7 cellular contexts compared by ENCODE assay signal in genomic region chr2:29115797-29116781, GRCh38. TPM values are rescaled to one million over a fixed set of nuclear protein-coding genes. Genes with fewer than 3 reads are reported as not detected.
DNase-seq lines count a peak whose midpoint lies in the region; ATAC-seq and TF ChIP-seq lines count a peak whose summit lies in the region.

No MANE protein-coding gene starts in this region.

- H3K27me3 ChIP-seq in stomach, result peaks cover 0 to 19% (median 3%) of the 10 kb centered on the region in 3 donors

- 9 to 25% (median 12%) methylated on average over 19 to 53 of the region's 53 CpGs for WGBS in stomach, 5 donors

- no peaks in the 10 kb centered on the region for H3K9me2 ChIP-seq in OCI-LY7 (ENCODE audit: insufficient read depth, low read length)

- H3K27ac ChIP-seq in OCI-LY7 (ENCODE audit: low read depth, low read length, poor library complexity, severe bottlenecking) (no peak overlapping the region), stomach (peak overlapping the region; percentile 60 to 94 (median 90))

- TF ChIP-seq EP300 in stomach (IDR thresholded peaks at IDR 0.05), result no peak

- H4K20me1 ChIP-seq in OCI-LY7 (ENCODE audit: insufficient read depth, low read length), result no peaks in the 10 kb centered on the region

- H3K36me3 Mint-ChIP-seq in activated T-helper 2 cell treated with anti-CD3 and anti-CD28 coated beads, Interferon-gamma antibody, Interleukin-2, Interleukin-4, amounts not matched to agents 10 μg/mL and 5 μg/mL and 100 μg/mL, durations not matched to agents 14 hours and 24 hours and 36 hours (ENCODE audit: low read depth), result peaks cover 13% of the 10 kb centered on the region
- no peaks in the 10 kb centered on the region for H3K36me3 Mint-ChIP-seq in natural killer cell treated with Interleukin-12 subunit alpha and Interleukin-12 subunit beta and Interleukin-15 and Interleukin-18, amount 100 ng/mL, for 72 hours

- H3K9me3 ChIP-seq in OCI-LY7 (ENCODE audit: low read length), result no peaks in the 10 kb centered on the region
- H3K9me3 ChIP-seq in stomach, result no peaks in the 10 kb centered on the region

- in situ Hi-C loops in GM13977 (cut with MboI; ENCODE audit: low pct_unique_long_range_greater_than_20kb, low sequenced_read_pairs, unreplicated experiment), result no loop called here

- H3K4me3 ChIP-seq in OCI-LY7 (ENCODE audit: low read depth, low read length, poor library complexity, severe bottlenecking) (peak overlapping the region; percentile 38), stomach (peak overlapping the region; percentile 69 to 89 (median 74))

- H3K27ac Mint-ChIP-seq in activated T-helper 2 cell treated with anti-CD3 and anti-CD28 coated beads, Interferon-gamma antibody, Interleukin-2, Interleukin-4, amounts not matched to agents 10 μg/mL and 5 μg/mL and 100 μg/mL, durations not matched to agents 14 hours and 24 hours and 36 hours, result peak overlapping the region; percentile 93
- H3K27ac Mint-ChIP-seq in natural killer cell treated with Interleukin-12 subunit alpha and Interleukin-12 subunit beta and Interleukin-15 and Interleukin-18, amount 100 ng/mL, for 72 hours, result peak overlapping the region; percentile 94 to 97

- H3K4me1 ChIP-seq in OCI-LY7 (ENCODE audit: insufficient read depth, low read length, poor library complexity, severe bottlenecking), result no peaks in the 10 kb centered on the region
- peaks cover 8 to 57% (median 20%) of the 10 kb centered on the region in 4 donors for H3K4me1 ChIP-seq in stomach

- DNase-seq in GM13977 (ENCODE audit: low spot score) (peak; percentile 60), OCI-LY7 (ENCODE audit: low spot score) (no peak), fibroblast of peridontal ligament (ENCODE audit: extremely low read depth) (peak; percentile 85), stomach (peak; percentile 58)
- DNase-seq in activated T-helper 2 cell treated with anti-CD3 and anti-CD28 coated beads, Interferon-gamma antibody, Interleukin-2, Interleukin-4, amounts not matched to agents 10 μg/mL and 5 μg/mL and 100 μg/mL, durations not matched to agents 14 hours and 24 hours and 36 hours (ENCODE audit: low spot score), result peak; percentile 74
- DNase-seq in natural killer cell treated with Interleukin-12 subunit alpha and Interleukin-12 subunit beta and Interleukin-15 and Interleukin-18, amount 100 ng/mL, for 72 hours (ENCODE audit: low spot score), result peak; percentile 87

- POLR2A ChIA-PET in OCI-LY7 (lab: Charles Lee), result interaction anchor here (0.6 to 1.0 kb wide), 3 partner anchors 10 to 370 kb away, joined by 3 to 5 read pairs (median 4); no protein-coding TSS in a partner anchor

- no peaks in the 10 kb centered on the region for H3K36me3 ChIP-seq in OCI-LY7 (ENCODE audit: insufficient read depth, low read length)
- no peaks in the 10 kb centered on the region for H3K36me3 ChIP-seq in stomach

- peaks cover 4% of the 10 kb centered on the region for H3K27me3 Mint-ChIP-seq in activated T-helper 2 cell treated with anti-CD3 and anti-CD28 coated beads, Interferon-gamma antibody, Interleukin-2, Interleukin-4, amounts not matched to agents 10 μg/mL and 5 μg/mL and 100 μg/mL, durations not matched to agents 14 hours and 24 hours and 36 hours (ENCODE audit: low read depth)
- no peaks in the 10 kb centered on the region for H3K27me3 Mint-ChIP-seq in natural killer cell treated with Interleukin-12 subunit alpha and Interleukin-12 subunit beta and Interleukin-15 and Interleukin-18, amount 100 ng/mL, for 72 hours

- CTCF ChIA-PET in OCI-LY7 (lab: Charles Lee; ENCODE audit: unreplicated experiment), result no interaction called here

- H3K4me2 ChIP-seq in OCI-LY7 (ENCODE audit: low read length), result peak overlapping the region; percentile 53

- TF ChIP-seq POLR2A in stomach (IDR thresholded peaks at IDR 0.05), result no peak

- H3K4me3 Mint-ChIP-seq in activated T-helper 2 cell treated with anti-CD3 and anti-CD28 coated beads, Interferon-gamma antibody, Interleukin-2, Interleukin-4, amounts not matched to agents 10 μg/mL and 5 μg/mL and 100 μg/mL, durations not matched to agents 14 hours and 24 hours and 36 hours (ENCODE audit: low read depth), result peak overlapping the region; percentile 80
- H3K4me3 Mint-ChIP-seq in natural killer cell treated with Interleukin-12 subunit alpha and Interleukin-12 subunit beta and Interleukin-15 and Interleukin-18, amount 100 ng/mL, for 72 hours, result peak overlapping the region; percentile 98

- H3K79me2 ChIP-seq in OCI-LY7 (ENCODE audit: insufficient read depth, low read depth, low read length), result no peaks in the 10 kb centered on the region

- peak overlapping the region; percentile 75 for H2AFZ ChIP-seq in OCI-LY7 (ENCODE audit: low read length)

- peaks cover 51% of the 10 kb centered on the region for H3K4me1 Mint-ChIP-seq in activated T-helper 2 cell treated with anti-CD3 and anti-CD28 coated beads, Interferon-gamma antibody, Interleukin-2, Interleukin-4, amounts not matched to agents 10 μg/mL and 5 μg/mL and 100 μg/mL, durations not matched to agents 14 hours and 24 hours and 36 hours (ENCODE audit: low read depth)
- H3K4me1 Mint-ChIP-seq in natural killer cell treated with Interleukin-12 subunit alpha and Interleukin-12 subunit beta and Interleukin-15 and Interleukin-18, amount 100 ng/mL, for 72 hours (ENCODE audit: low read depth in 2 of 2), result peaks cover 27 to 48% of the 10 kb centered on the region in 2 donors

- peak; percentile 20 for ATAC-seq in HG02763 (IDR thresholded peaks at IDR 0.05; ENCODE audit: unreplicated experiment)
- ATAC-seq in natural killer cell treated with Interleukin-12 subunit alpha and Interleukin-12 subunit beta and Interleukin-15 and Interleukin-18, amount 100 ng/mL, for 72 hours, result peak; percentile 69 to 77

- intact Hi-C loops in OCI-LY7 (cut with micrococcal nuclease; ENCODE audit: unreplicated experiment) (no loop called here), stomach (cut with DNase I; ENCODE audit: low total_unique reads) (no loop called here)
- intact Hi-C loops in activated T-helper 2 cell treated with anti-CD3 and anti-CD28 coated beads, Interferon-gamma antibody, Interleukin-2, Interleukin-4, amounts not matched to agents 10 μg/mL and 5 μg/mL and 100 μg/mL, durations not matched to agents 14 hours and 24 hours and 36 hours (cut with micrococcal nuclease), result loop anchor here (1.0 to 10.0 kb wide), 4 partner anchors 14 to 221 kb away; partner anchors contain the start of gene WDR43

- TF ChIP-seq CTCF in GM13977 (IDR thresholded peaks at IDR 0.05; ENCODE audit: extremely low read depth, insufficient read depth, missing control alignments), result no peak
- TF ChIP-seq CTCF in OCI-LY7 (conservative IDR thresholded peaks at IDR 0.05; ENCODE audit: low read length), result no peak
- no peak for TF ChIP-seq CTCF in stomach (IDR thresholded peaks at IDR 0.05)

- no peaks in the 10 kb centered on the region for H3K9me3 Mint-ChIP-seq in activated T-helper 2 cell treated with anti-CD3 and anti-CD28 coated beads, Interferon-gamma antibody, Interleukin-2, Interleukin-4, amounts not matched to agents 10 μg/mL and 5 μg/mL and 100 μg/mL, durations not matched to agents 14 hours and 24 hours and 36 hours
- H3K9me3 Mint-ChIP-seq in natural killer cell treated with Interleukin-12 subunit alpha and Interleukin-12 subunit beta and Interleukin-15 and Interleukin-18, amount 100 ng/mL, for 72 hours, result no peaks in the 10 kb centered on the region

- BruUV-seq in OCI-LY7 (replicated peaks; lab: Mats Ljungman, UMichigan), result no TSS peak

RNA-seq across cellular contexts. Expression of gene CLIP4, which starts 0.9 kb away (rescaled TPM):
- not detected in 2 replicates for total RNA-seq in OCI-LY7 (2014; rRNA removed; shearing (Covaris generic))
- total RNA-seq in OCI-LY7 (2022) (not detected in 2 replicates), stomach (10 to 100 TPM in 4 of 5 donors, 1 to 10 TPM in 1; 9.6 to 69.6 (median 22.2) TPM)
- 21.5 and 21.8 TPM in 2 replicates for total RNA-seq in activated T-helper 2 cell treated with anti-CD3 and anti-CD28 coated beads, Interferon-gamma antibody, Interleukin-2, Interleukin-4, amounts not matched to agents 10 μg/mL and 5 μg/mL and 100 μg/mL, durations not matched to agents 14 hours and 24 hours and 36 hours
- total RNA-seq in natural killer cell treated with Interleukin-12 subunit alpha and Interleukin-12 subunit beta and Interleukin-15 and Interleukin-18, amount 100 ng/mL, for 72 hours, result 10 to 100 TPM; 24.4 to 40.6 TPM
- 10 to 100 TPM in 1 of 3 donors, 1 to 10 TPM in 2; 6.8 to 12.1 (median 7.0) TPM for polyA plus RNA-seq in stomach

RNA-seq across cellular contexts. Expression of gene PCARE, which starts 41.8 kb away (rescaled TPM):
- not detected in 2 replicates for total RNA-seq in OCI-LY7 (2014; rRNA removed; shearing (Covaris generic))
- not detected in 2 replicates for total RNA-seq in OCI-LY7 (2022)
- not detected in 2 replicates for total RNA-seq in activated T-helper 2 cell treated with anti-CD3 and anti-CD28 coated beads, Interferon-gamma antibody, Interleukin-2, Interleukin-4, amounts not matched to agents 10 μg/mL and 5 μg/mL and 100 μg/mL, durations not matched to agents 14 hours and 24 hours and 36 hours
- total RNA-seq in natural killer cell treated with Interleukin-12 subunit alpha and Interleukin-12 subunit beta and Interleukin-15 and Interleukin-18, amount 100 ng/mL, for 72 hours, result not detected
- 1 to 10 TPM in 1 of 5 donors, not detected in 4; 2.9 TPM for total RNA-seq in stomach
- under 1 TPM in 2 of 3 donors, not detected in 1; 0.06 to 0.08 TPM for polyA plus RNA-seq in stomach

Comparison
In these comparisons a context has a peak if more than half of its experiments do, and no peak if none do; other contexts are left out.
1. RNA of gene CLIP4, which starts 0.9 kb away (total RNA-seq): 24.4 to 40.6 TPM in natural killer cell treated with Interleukin-12 subunit alpha and Interleukin-12 subunit beta and Interleukin-15 and Interleukin-18, amount 100 ng/mL, for 72 hours, 9.6 to 69.6 TPM in stomach and 21.5 to 21.8 TPM in activated T-helper 2 cell treated with anti-CD3 and anti-CD28 coated beads, Interferon-gamma antibody, Interleukin-2, Interleukin-4, amounts not matched to agents 10 μg/mL and 5 μg/mL and 100 μg/mL, durations not matched to agents 14 hours and 24 hours and 36 hours; not detected in OCI-LY7; every median in the first group is over 10 times any median in the second.